In the genomic region with DNA sequence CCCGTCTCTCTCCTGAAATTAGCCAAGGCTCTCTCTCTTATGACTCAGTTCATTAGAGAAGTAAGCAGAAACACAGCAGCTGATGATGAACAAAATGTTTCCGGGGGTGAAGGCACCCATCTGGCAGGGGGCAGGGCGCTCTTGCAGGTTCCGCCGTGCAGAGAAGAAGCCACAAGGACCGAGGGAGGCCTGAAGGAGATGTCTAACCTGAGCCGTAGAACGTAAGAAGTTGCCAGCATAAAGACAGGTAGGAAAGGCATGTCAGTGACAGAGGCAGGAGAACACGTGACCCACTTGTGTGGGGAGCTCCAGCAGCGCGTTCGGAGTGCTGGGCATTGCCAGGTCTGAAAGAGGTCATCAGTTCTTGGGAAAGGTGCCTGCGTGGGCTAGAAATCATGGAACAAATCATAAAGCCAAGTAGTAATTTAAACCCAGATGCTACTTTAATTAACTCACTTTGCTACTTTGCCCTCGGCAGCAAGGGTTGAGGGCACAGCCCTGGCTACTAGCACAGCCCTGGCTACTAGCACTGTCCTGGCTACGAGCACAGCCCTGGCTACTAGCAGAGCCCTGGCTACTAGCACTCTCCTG, we compare ENCODE assay signal across 10 cellular contexts.
A peak's percentile ranks its signal among the peaks of the same experiment; 100 is the strongest.
DNase-seq lines count a peak whose midpoint lies in the region; ATAC-seq and TF ChIP-seq lines count a peak whose summit lies in the region.
"Had no signal": no experiment of that assay in that cellular context is flagged by ENCODE, and none has a peak within 500 bp of the region (broad histone marks: within the 10 kb centered on the region; RNA-seq: fewer than 3 reads in every experiment).

No MANE protein-coding gene starts in this region.

- DNase-seq in Right ventricle myocardium inferior (ENCODE audit: missing footprints) (no peak), cardiac septum (ENCODE audit: low spot score) (no peak), left lobe of liver (ENCODE audit: low spot score) (no peak), upper lobe of left lung (peak in 1 of 2 donors; percentile 76), NOMO-1 (lab: John Stamatoyannopoulos, UW; ENCODE audit: unreplicated experiment in 2 of 2) (no peak), ureter (ENCODE audit: low spot score) (no peak), GM13976 (ENCODE audit: low spot score) (no peak)
- DNase-seq: esophagus squamous epithelium had no signal

- TF ChIP-seq POLR2A in upper lobe of left lung (IDR thresholded peaks at IDR 0.05): no peak

- intact Hi-C loops in Right ventricle myocardium inferior (cut with DNase I) (no loop called here), cardiac septum (cut with DNase I) (no loop called here)

- H3K9me3 ChIP-seq in upper lobe of left lung: no peaks in the 10 kb centered on the region
- H3K9me3 ChIP-seq: esophagus squamous epithelium had no signal

- no peaks in the 10 kb centered on the region for H3K27me3 Mint-ChIP-seq in activated T-helper 17 cell treated with anti-CD3 and anti-CD28 coated beads, Interleukin-2, amount 50 U/mL, for 72 hours
- H3K27me3 Mint-ChIP-seq: B cell had no signal

- no peak for TF ChIP-seq CTCF in upper lobe of left lung (IDR thresholded peaks at IDR 0.05)
- TF ChIP-seq CTCF in GM13976 (IDR thresholded peaks at IDR 0.05; ENCODE audit: borderline replicate concordance, control extremely low read depth, extremely low read depth, insufficient read depth, missing control alignments): no peak

- TF ChIP-seq EP300 in upper lobe of left lung (IDR thresholded peaks at IDR 0.05): no peak

- WGBS in upper lobe of left lung, 2 donors: 63 to 81% methylated on average over 15 of the region's 15 CpGs

- peaks cover 29% of the 10 kb centered on the region for H3K4me1 Mint-ChIP-seq in activated T-helper 17 cell treated with anti-CD3 and anti-CD28 coated beads, Interleukin-2, amount 50 U/mL, for 72 hours

- H3K36me3 ChIP-seq in upper lobe of left lung: no peaks in the 10 kb centered on the region

- peaks cover 14% of the 10 kb centered on the region for H3K36me3 Mint-ChIP-seq in activated T-helper 17 cell treated with anti-CD3 and anti-CD28 coated beads, Interleukin-2, amount 50 U/mL, for 72 hours (ENCODE audit: low read depth)

- no peak overlapping the region for H3K4me3 ChIP-seq in upper lobe of left lung
- H3K4me3 ChIP-seq: esophagus squamous epithelium had no signal

- in situ Hi-C loops in GM13976 (cut with MboI; ENCODE audit: low sequenced_read_pairs, unreplicated experiment): no loop called here

- H3K9me3 Mint-ChIP-seq in activated T-helper 17 cell treated with anti-CD3 and anti-CD28 coated beads, Interleukin-2, amount 50 U/mL, for 72 hours: no peaks in the 10 kb centered on the region

- ATAC-seq in Right ventricle myocardium inferior (peak; percentile 64), left lobe of liver (peak; percentile 55), upper lobe of left lung (ENCODE audit: low FRiP score in 2 of 2) (peak; percentile 26 to 31)
- peak; percentile 50 for ATAC-seq in activated T-helper 17 cell treated with anti-CD3 and anti-CD28 coated beads, Interleukin-2, amount 50 U/mL, for 72 hours (replicated peaks)

- H3K27me3 ChIP-seq in upper lobe of left lung: no peaks in the 10 kb centered on the region
- H3K27me3 ChIP-seq: esophagus squamous epithelium had no signal

- peaks cover 0 to 9% (median 3%) of the 10 kb centered on the region in 4 donors for H3K4me1 ChIP-seq in upper lobe of left lung
- H3K4me1 ChIP-seq: esophagus squamous epithelium had no signal

- H3K27ac Mint-ChIP-seq in activated T-helper 17 cell treated with anti-CD3 and anti-CD28 coated beads, Interleukin-2, amount 50 U/mL, for 72 hours: peak overlapping the region; percentile 15
- H3K27ac Mint-ChIP-seq: B cell had no signal

- H3K27ac ChIP-seq in upper lobe of left lung: no peak overlapping the region
- H3K27ac ChIP-seq: esophagus squamous epithelium had no signal

- H3K4me3 Mint-ChIP-seq in activated T-helper 17 cell treated with anti-CD3 and anti-CD28 coated beads, Interleukin-2, amount 50 U/mL, for 72 hours: peak overlapping the region; percentile 54
- H3K4me3 Mint-ChIP-seq: B cell had no signal
